21 cellular contexts compared by ENCODE assay signal in the genomic region with DNA sequence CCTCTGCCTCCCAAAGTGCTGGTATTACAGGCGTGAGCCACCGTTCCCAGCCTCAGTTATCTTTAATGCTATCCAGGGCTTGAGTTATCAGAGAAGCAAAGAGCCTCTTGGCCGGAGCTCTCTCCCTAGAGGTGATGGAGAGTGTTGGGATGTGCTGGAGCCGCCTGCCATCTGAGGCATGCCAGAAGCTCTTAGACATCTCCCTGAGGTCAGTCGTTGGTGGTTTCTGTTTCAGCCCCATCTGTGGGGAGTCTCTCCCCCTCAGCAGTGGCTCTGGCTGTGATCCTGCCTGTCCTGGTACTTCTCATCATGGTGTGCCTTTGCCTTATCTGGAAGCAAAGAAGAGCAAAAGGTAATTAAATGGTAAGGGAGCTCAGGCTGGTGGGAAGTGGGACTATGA. TPM values are rescaled to one million over a fixed set of nuclear protein-coding genes. Genes with fewer than 3 reads are reported as not detected.
"Had no signal": no experiment of that assay in that cellular context is flagged by ENCODE, and none has a peak within 500 bp of the region (broad histone marks: within the 10 kb centered on the region; RNA-seq: fewer than 3 reads in every experiment).

No MANE protein-coding gene starts in this region.

- H3K27ac ChIP-seq: SJSA1 had no signal

- DNase-seq: KBM-7, MV-4-11, NCI-H1048, NCI-H1105, NCI-H1417, NCI-H1436 treated with DMSO at 0.1 percent for 48 hours, NCI-H1694, NCI-H1930, NCI-H2081, NCI-H2107, NCI-H2227 treated with DMSO at 0.1 percent for 48 hours, NCI-H526 treated with DMSO at 0.1 percent for 48 hours, NCI-H748 treated with DMSO at 0.1 percent for 48 hours, PC-3, Right ventricle myocardium superior, SIG-M5 had no signal

- H3K4me1 ChIP-seq: SJSA1 had no signal

- H3K9me3 ChIP-seq: SJSA1 had no signal

- H3K4me3 ChIP-seq: SJSA1 had no signal

- ATAC-seq: Panc1, PC-3 had no signal

- H3K36me3 ChIP-seq: SJSA1 had no signal

- H3K27me3 ChIP-seq: SJSA1 had no signal

RNA-seq across cellular contexts. Expression of a gene that starts 50.0 kb away (rescaled TPM):
- total RNA-seq: LHCN-M2, MCF 10A, Right ventricle myocardium superior, RPMI7951, SJSA1 had no signal
